In the genomic region with DNA sequence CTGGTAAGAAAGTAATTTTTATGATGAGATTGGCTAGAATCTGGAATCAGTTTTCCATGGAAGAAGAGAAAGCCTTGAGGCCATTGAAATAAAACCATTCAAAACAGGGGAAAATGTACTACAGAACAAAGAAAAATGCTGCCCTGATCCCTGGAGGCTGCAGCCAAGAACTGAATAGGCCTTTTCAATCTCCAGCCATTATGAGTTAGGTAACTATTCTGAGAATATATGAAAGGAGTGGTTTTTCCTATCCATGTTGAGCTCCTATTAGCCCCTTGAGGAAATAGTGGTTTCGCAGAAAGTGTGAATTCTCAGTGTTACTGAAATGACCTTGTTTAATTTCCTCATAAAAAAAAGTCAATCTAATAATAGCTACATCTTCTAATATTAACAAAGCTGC, we compare ENCODE assay signal across 1 cellular context.
TF ChIP-seq lines count a peak whose summit lies in the region.

No MANE protein-coding gene starts in this region.

TF ChIP-seq in neural cell, 6 proteins besides CTCF, POLR2A, EP300 and RAD21 (continued from another document):
- TF ChIP-seq, protein P1, sequence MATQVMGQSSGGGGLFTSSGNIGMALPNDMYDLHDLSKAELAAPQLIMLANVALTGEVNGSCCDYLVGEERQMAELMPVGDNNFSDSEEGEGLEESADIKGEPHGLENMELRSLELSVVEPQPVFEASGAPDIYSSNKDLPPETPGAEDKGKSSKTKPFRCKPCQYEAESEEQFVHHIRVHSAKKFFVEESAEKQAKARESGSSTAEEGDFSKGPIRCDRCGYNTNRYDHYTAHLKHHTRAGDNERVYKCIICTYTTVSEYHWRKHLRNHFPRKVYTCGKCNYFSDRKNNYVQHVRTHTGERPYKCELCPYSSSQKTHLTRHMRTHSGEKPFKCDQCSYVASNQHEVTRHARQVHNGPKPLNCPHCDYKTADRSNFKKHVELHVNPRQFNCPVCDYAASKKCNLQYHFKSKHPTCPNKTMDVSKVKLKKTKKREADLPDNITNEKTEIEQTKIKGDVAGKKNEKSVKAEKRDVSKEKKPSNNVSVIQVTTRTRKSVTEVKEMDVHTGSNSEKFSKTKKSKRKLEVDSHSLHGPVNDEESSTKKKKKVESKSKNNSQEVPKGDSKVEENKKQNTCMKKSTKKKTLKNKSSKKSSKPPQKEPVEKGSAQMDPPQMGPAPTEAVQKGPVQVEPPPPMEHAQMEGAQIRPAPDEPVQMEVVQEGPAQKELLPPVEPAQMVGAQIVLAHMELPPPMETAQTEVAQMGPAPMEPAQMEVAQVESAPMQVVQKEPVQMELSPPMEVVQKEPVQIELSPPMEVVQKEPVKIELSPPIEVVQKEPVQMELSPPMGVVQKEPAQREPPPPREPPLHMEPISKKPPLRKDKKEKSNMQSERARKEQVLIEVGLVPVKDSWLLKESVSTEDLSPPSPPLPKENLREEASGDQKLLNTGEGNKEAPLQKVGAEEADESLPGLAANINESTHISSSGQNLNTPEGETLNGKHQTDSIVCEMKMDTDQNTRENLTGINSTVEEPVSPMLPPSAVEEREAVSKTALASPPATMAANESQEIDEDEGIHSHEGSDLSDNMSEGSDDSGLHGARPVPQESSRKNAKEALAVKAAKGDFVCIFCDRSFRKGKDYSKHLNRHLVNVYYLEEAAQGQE (IDR thresholded peaks at IDR 0.05; ENCODE audit: borderline replicate concordance) = no peak
- TF ChIP-seq MXI1 (conservative IDR thresholded peaks at IDR 0.05; ENCODE audit: poor library complexity, severe bottlenecking) = no peak
- TF ChIP-seq SMC3 (conservative IDR thresholded peaks at IDR 0.05; ENCODE audit: poor library complexity) = no peak
- TF ChIP-seq POLR2AphosphoS5 (IDR thresholded peaks at IDR 0.05) = no peak
- TF ChIP-seq TAF1 (IDR thresholded peaks at IDR 0.05; ENCODE audit: low read depth) = no peak
